In the genomic region with DNA sequence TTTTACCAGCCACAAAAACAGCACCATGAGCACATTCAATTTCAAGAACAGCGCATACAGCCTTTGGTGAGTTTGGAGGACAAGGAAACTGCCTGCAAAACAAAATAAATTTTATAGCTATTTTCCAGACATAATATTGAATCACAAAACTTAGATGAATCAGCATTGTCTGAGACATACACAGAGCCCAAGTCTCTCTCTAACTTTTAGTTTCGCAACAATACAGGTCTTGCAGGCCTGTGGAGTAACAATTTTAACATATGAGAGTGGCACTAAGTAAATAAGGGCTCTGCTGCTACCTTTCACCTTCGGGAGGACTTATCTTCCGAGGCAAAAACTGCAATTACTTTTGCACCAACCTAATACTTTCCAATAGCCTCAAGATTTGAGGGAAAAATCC, we compare ENCODE assay signal across 15 cellular contexts. TPM values are rescaled to one million over a fixed set of nuclear protein-coding genes. Genes with fewer than 3 reads are reported as not detected.
A peak's percentile ranks its signal among the peaks of the same experiment; 100 is the strongest.
DNase-seq lines count a peak whose midpoint lies in the region; ATAC-seq, FAIRE-seq and TF ChIP-seq lines count a peak whose summit lies in the region.
"Had no signal": no experiment of that assay in that cellular context is flagged by ENCODE, and none has a peak within 500 bp of the region (broad histone marks: within the 10 kb centered on the region; RNA-seq: fewer than 3 reads in every experiment).

No MANE protein-coding gene starts in this region.

- POLR2A ChIA-PET in HCT116 (lab: Charles Lee): no interaction called here

- 87 to 96% (median 88%) methylated on average over 4 of the region's 4 CpGs for WGBS in small intestine, 3 donors
- 93 to 94% methylated on average over 4 of the region's 4 CpGs for WGBS in heart right ventricle, 2 donors

- H3K4me1 ChIP-seq in HCT116 (ENCODE audit: control insufficient read depth in 1 of 2, insufficient read depth in 2 of 2, low read length in 2 of 2): peaks cover 0 to 3% of the 10 kb centered on the region in 2 experiments; a peak in 1 of 4 replicates
- no peaks in the 10 kb centered on the region for H3K4me1 ChIP-seq in small intestine (ENCODE audit: control insufficient read depth in 2 of 2, insufficient read depth in 1 of 2, low read depth in 1 of 2, low read length in 1 of 2)
- peaks cover 0 to 4% (median 0%) of the 10 kb centered on the region in 9 donors for H3K4me1 ChIP-seq in heart right ventricle
- H3K4me1 ChIP-seq: ascending aorta had no signal

- TF ChIP-seq RAD21 in HCT116 (IDR thresholded peaks at IDR 0.05; ENCODE audit: low read depth): no peak

- H3K79me2 ChIP-seq in HCT116 (ENCODE audit: insufficient read depth, low read length): no peaks in the 10 kb centered on the region

- ATAC-seq in HCT116 (no peak), heart right ventricle (no peak), HG03469 (IDR thresholded peaks at IDR 0.05; ENCODE audit: unreplicated experiment) (no peak)
- ATAC-seq: Panc1; stimulated activated naive B cell treated with anti-CD40 and anti-IgM and Interleukin-4, amounts not matched to agents 10 μg/mL and 1 μg/mL and 100 μg/mL, for 72 hours had no signal

- H3K27me3 ChIP-seq in HCT116 (ENCODE audit: insufficient read depth, low read length) (no peaks in the 10 kb centered on the region), small intestine (ENCODE audit: control insufficient read depth in 2 of 2, insufficient read depth in 2 of 2, low read length in 2 of 2) (no peaks in the 10 kb centered on the region), heart right ventricle (no peaks in the 10 kb centered on the region)
- H3K27me3 ChIP-seq: ascending aorta had no signal

- no peak overlapping the region for H2AFZ ChIP-seq in HCT116 (ENCODE audit: low read depth, low read length, poor library complexity, severe bottlenecking)

- BruUV-seq in HCT116 (replicated peaks; lab: Mats Ljungman, UMichigan): no TSS peak

- H3K9ac ChIP-seq in HCT116 (ENCODE audit: low read length): no peak overlapping the region

- FAIRE-seq in small intestine (lab: Jason Lieb, UNC): no peak
- FAIRE-seq: islet of Langerhans had no signal

- H3K9me3 ChIP-seq in HCT116 (ENCODE audit: control insufficient read depth in 1 of 2, insufficient read depth in 1 of 2, low read depth in 1 of 2, low read length in 2 of 2) (no peaks in the 10 kb centered on the region), small intestine (ENCODE audit: control insufficient read depth, low read depth) (no peaks in the 10 kb centered on the region), heart right ventricle (no peaks in the 10 kb centered on the region)
- H3K9me3 ChIP-seq: ascending aorta had no signal

- intact Hi-C loops in HCT116 (cut with micrococcal nuclease) (no loop called here), heart right ventricle (cut with DNase I) (no loop called here)

- H3K36me3 ChIP-seq in HCT116 (ENCODE audit: control insufficient read depth in 1 of 2, insufficient read depth in 2 of 2, low read length in 2 of 2) (no peaks in the 10 kb centered on the region), small intestine (ENCODE audit: control insufficient read depth in 2 of 2, insufficient read depth in 2 of 2, low read length in 2 of 2) (peaks cover 2 to 4% of the 10 kb centered on the region in 2 donors), heart right ventricle (peaks cover 0 to 25% (median 0%) of the 10 kb centered on the region in 9 donors)

- H3K27ac ChIP-seq in HCT116 (ENCODE audit: low read depth, low read length) (no peak overlapping the region), skin epidermis (peak overlapping the region in 16 of 21 experiments; percentile 22 to 88 (median 50)), small intestine (ENCODE audit: low read depth in 1 of 2, low read length in 1 of 2) (no peak overlapping the region), heart right ventricle (no peak overlapping the region)
- H3K27ac ChIP-seq: ascending aorta had no signal

- TF ChIP-seq CTCF in HCT116 (IDR thresholded peaks at IDR 0.05 in 2 of 3, conservative IDR thresholded peaks at IDR 0.05 in 1 of 3; ENCODE audit: borderline replicate concordance in 1 of 3, insufficient read depth in 1 of 3, low read depth in 2 of 3, low read length in 2 of 3) (no peak), heart right ventricle (IDR thresholded peaks at IDR 0.05) (no peak)

- H3K9me2 ChIP-seq in HCT116 (ENCODE audit: insufficient read depth): no peaks in the 10 kb centered on the region

- RAD21 ChIA-PET in HCT116 (lab: Charles Lee; ENCODE audit: low non-redundant PET in 1 of 2, low total read pairs in 2 of 2, uncharacterized antibody in 2 of 2, unreplicated experiment in 2 of 2): no interaction called here

- no peaks in the 10 kb centered on the region for H4K20me1 ChIP-seq in HCT116 (ENCODE audit: insufficient read depth)

- H3K4me3 ChIP-seq in HCT116 (replicated peaks in 1 of 2; ENCODE audit: low read depth in 1 of 2, low read length in 2 of 2) (no peak overlapping the region), skin epidermis (no peak overlapping the region), small intestine (ENCODE audit: low read depth in 1 of 2, low read length in 2 of 2) (no peak overlapping the region), heart right ventricle (no peak overlapping the region)
- H3K4me3 ChIP-seq: ascending aorta had no signal

- no peak overlapping the region for H3K4me2 ChIP-seq in HCT116 (ENCODE audit: low read length)

- CTCF ChIA-PET in HCT116 (lab: Charles Lee): no interaction called here

- DNase-seq in HCT116 (ENCODE audit: low read depth, low spot score) (no peak), OCI-M1 (lab: John Stamatoyannopoulos, UW) (peak; percentile 25), fibroblast of gingiva (ENCODE audit: low read depth) (peak; percentile 48), small intestine (no peak), heart right ventricle (no peak), 8988T (no peak)
- DNase-seq: activated CD8-positive, alpha-beta memory T cell treated with anti-CD3 and anti-CD28 coated beads, Interleukin-2, amount 50 U/mL, for 48 hours; DMS53; NCI-H1930; stimulated activated naive B cell treated with anti-CD40 and anti-IgM and Interleukin-4, amounts not matched to agents 10 μg/mL and 1 μg/mL and 100 μg/mL, for 72 hours had no signal

- no peak for TF ChIP-seq POLR2A in HCT116 (IDR thresholded peaks at IDR 0.05; ENCODE audit: borderline replicate concordance, extremely low read depth, insufficient read depth, insufficient read length)

TF ChIP-seq in HCT116, 20 proteins besides CTCF, POLR2A, EP300 and RAD21:
- TF ChIP-seq REST (IDR thresholded peaks at IDR 0.05; ENCODE audit: low read depth) (no peak), CEBPB (IDR thresholded peaks at IDR 0.05; ENCODE audit: low read depth) (peak; percentile 22; the same call in 1 of the 2 replicates)

RNA-seq across cellular contexts. Expression of gene PEX13, which starts 56.1 kb away (rescaled TPM):
- 19.8 TPM for total RNA-seq in HCT116 (2021; ENCODE audit: unreplicated experiment)
- 6.7 and 8.0 TPM in 2 replicates for polyA plus RNA-seq in HCT116 (2012)
- 10 to 100 TPM; 10.3 to 12.3 (median 11.9) TPM for polyA plus RNA-seq in small intestine
- 10 to 100 TPM; 21.9 to 27.8 (median 24.5) TPM for total RNA-seq in heart right ventricle
- polyA plus RNA-seq in heart right ventricle: 10 to 100 TPM; 11.9 to 12.4 TPM

RNA-seq across cellular contexts. Expression of gene PUS10, which starts 56.6 kb away (rescaled TPM):
- total RNA-seq in HCT116 (2021; ENCODE audit: unreplicated experiment) (5.6 TPM), heart right ventricle (1 to 10 TPM; 3.2 to 5.5 (median 4.7) TPM)
- polyA plus RNA-seq in HCT116 (2012): 1.4 and 2.0 TPM in 2 replicates
- polyA plus RNA-seq in small intestine (10 to 100 TPM in 1 of 3 donors, 1 to 10 TPM in 2; 4.6 to 12.7 (median 5.9) TPM), heart right ventricle (1 to 10 TPM; 1.5 to 2.9 TPM)

Comparison
In these comparisons a context has a peak if more than half of its experiments do, and no peak if none do; other contexts are left out.
1. DNase-seq: peak in OCI-M1 (single experiment) and fibroblast of gingiva (single experiment); none in HCT116 (single experiment), small intestine (single experiment), heart right ventricle (0 of 2) and 8988T (single experiment).
2. H3K27ac ChIP-seq: peak in skin epidermis (16 of 21); none in HCT116 (single experiment), small intestine (0 of 2) and heart right ventricle (0 of 10).